Comparison of ENCODE assay signal across 8 cellular contexts in the genomic region with DNA sequence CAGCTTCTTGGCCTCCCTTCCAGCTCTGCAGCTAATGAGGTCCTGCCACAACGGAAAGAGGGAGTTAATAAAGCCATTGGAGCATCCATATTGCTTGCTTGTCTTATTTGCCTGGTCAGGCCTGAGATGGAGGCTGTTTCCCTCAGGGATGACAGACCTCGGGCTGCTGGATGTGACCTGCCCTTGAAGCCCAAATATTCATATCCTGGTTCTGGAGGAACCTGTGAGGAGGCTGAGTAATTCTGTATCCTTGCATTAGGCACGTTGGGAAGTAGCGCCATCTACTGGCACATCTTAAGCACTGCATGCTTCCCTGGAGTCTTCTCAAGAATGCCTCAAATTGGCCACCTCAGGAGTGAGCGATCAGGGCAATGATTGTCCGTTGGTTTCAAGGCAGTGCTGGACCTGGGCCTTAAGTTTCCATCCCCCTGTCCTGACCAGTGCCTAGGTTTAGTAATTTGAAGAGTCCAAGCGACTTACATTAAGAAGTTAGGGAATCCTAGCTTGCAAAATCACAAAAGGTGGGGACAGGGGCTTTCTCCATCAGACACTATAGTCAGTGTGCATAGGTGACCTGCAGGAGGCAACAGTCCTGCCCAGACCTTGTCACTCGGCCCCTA. TPM values are rescaled to one million over a fixed set of nuclear protein-coding genes. Genes with fewer than 3 reads are reported as not detected.
DNase-seq lines count a peak whose midpoint lies in the region; ATAC-seq and TF ChIP-seq lines count a peak whose summit lies in the region.

No MANE protein-coding gene starts in this region.

- peaks cover 0 to 52% (median 0%) of the 10 kb centered on the region in 3 donors for H3K36me3 ChIP-seq in Peyer's patch
- H3K36me3 ChIP-seq in neutrophil, result peaks cover 29% of the 10 kb centered on the region

- H3K27ac Mint-ChIP-seq in activated T-cell treated with anti-CD3 and anti-CD28 coated beads, Interleukin-2, amount 50 U/mL, for 72 hours, result no peak overlapping the region

- no peak overlapping the region for H3K4me3 ChIP-seq in Jurkat, Clone E6-1 (ENCODE audit: low read length)
- H3K4me3 ChIP-seq in Peyer's patch, result no peak overlapping the region
- H3K4me3 ChIP-seq in fibroblast of pulmonary artery (replicated peaks; ENCODE audit: low read depth, low read length), result no peak overlapping the region
- H3K4me3 ChIP-seq in neutrophil (ENCODE audit: low read depth in 1 of 2, low read length in 1 of 2), result no peak overlapping the region

- H3K27me3 Mint-ChIP-seq in activated T-cell treated with anti-CD3 and anti-CD28 coated beads, Interleukin-2, amount 50 U/mL, for 72 hours (ENCODE audit: low read depth), result no peaks in the 10 kb centered on the region

- TF ChIP-seq POLR2A in Peyer's patch (IDR thresholded peaks at IDR 0.05), result no peak

- H3K27ac ChIP-seq in Peyer's patch (no peak overlapping the region), neutrophil (no peak overlapping the region), substantia nigra (ENCODE audit: low read depth, low read length, poor library complexity, severe bottlenecking) (no peak overlapping the region)

- H3K4me1 Mint-ChIP-seq in activated T-cell treated with anti-CD3 and anti-CD28 coated beads, Interleukin-2, amount 50 U/mL, for 72 hours (ENCODE audit: low read depth), result peaks cover 4% of the 10 kb centered on the region

- H3K4me1 ChIP-seq in Peyer's patch, result no peaks in the 10 kb centered on the region
- H3K4me1 ChIP-seq in neutrophil (ENCODE audit: control insufficient read depth in 1 of 2, insufficient read depth in 1 of 2, low read depth in 1 of 2, low read length in 1 of 2), result peaks cover 0 to 4% of the 10 kb centered on the region in 2 experiments

- H3K27me3 ChIP-seq in Peyer's patch (no peaks in the 10 kb centered on the region), neutrophil (no peaks in the 10 kb centered on the region)

- ATAC-seq in activated T-cell treated with anti-CD3 and anti-CD28 coated beads, Interleukin-2, amount 50 U/mL, for 72 hours (replicated peaks in 1 of 2), result peak; percentile 84 to 93

- peaks cover 0 to 4% of the 10 kb centered on the region in 2 donors for H3K36me3 Mint-ChIP-seq in activated T-cell treated with anti-CD3 and anti-CD28 coated beads, Interleukin-2, amount 50 U/mL, for 72 hours (ENCODE audit: insufficient read depth in 2 of 2)

- no peaks in the 10 kb centered on the region for H3K9me3 ChIP-seq in Peyer's patch
- H3K9me3 ChIP-seq in neutrophil, result no peaks in the 10 kb centered on the region

- H3K4me3 Mint-ChIP-seq in activated T-cell treated with anti-CD3 and anti-CD28 coated beads, Interleukin-2, amount 50 U/mL, for 72 hours, result no peak overlapping the region

- DNase-seq in SIG-M5 treated with dmso at 0.1 percent for 504 hours (lab: John Stamatoyannopoulos, UW; ENCODE audit: unreplicated experiment), result peak; percentile 59
- no peak for DNase-seq in SIG-M5 (lab: John Stamatoyannopoulos, UW)
- DNase-seq in Jurkat, Clone E6-1 (ENCODE audit: low read depth, low spot score), result peak; percentile 67
- DNase-seq in Peyer's patch, result peak; percentile 62 to 89 (median 70)
- peak; percentile 66 to 70 for DNase-seq in activated T-cell treated with anti-CD3 and anti-CD28 coated beads, Interleukin-2, amount 50 U/mL, for 72 hours
- DNase-seq in fibroblast of pulmonary artery (ENCODE audit: low read depth), result peak; percentile 87
- peak in 44 of 49 donors; percentile 5 to 71 (median 50) for DNase-seq in substantia nigra (lab: John Stamatoyannopoulos, UW)

- H3K9me3 Mint-ChIP-seq in activated T-cell treated with anti-CD3 and anti-CD28 coated beads, Interleukin-2, amount 50 U/mL, for 72 hours, result no peaks in the 10 kb centered on the region

- peak; percentile 89 to 99 (median 98) for TF ChIP-seq CTCF in Peyer's patch (IDR thresholded peaks at IDR 0.05)
- TF ChIP-seq CTCF in fibroblast of pulmonary artery (IDR thresholded peaks at IDR 0.05; ENCODE audit: low read length, missing control alignments), result peak; percentile 100
- peak; percentile 97 for TF ChIP-seq CTCF in neutrophil (IDR thresholded peaks at IDR 0.05)

RNA-seq across cellular contexts. Expression of a gene that starts 13.8 kb away (rescaled TPM):
- 381 TPM for polyA plus RNA-seq in Jurkat, Clone E6-1 (2012; ENCODE audit: insufficient read depth, insufficient read length)
- total RNA-seq in Peyer's patch, result 100 to 1,000 TPM in 1 of 4 donors, 10 to 100 TPM in 3; 31.3 to 194 (median 63.8) TPM
- total RNA-seq in activated T-cell treated with anti-CD3 and anti-CD28 coated beads, Interleukin-2, amount 50 U/mL, for 72 hours, result 100 to 1,000 TPM; 214 to 241 TPM

RNA-seq across cellular contexts. Expression of a gene that starts 19.4 kb away (rescaled TPM):
- polyA plus RNA-seq in Jurkat, Clone E6-1 (2012; ENCODE audit: insufficient read depth, insufficient read length), result 214 TPM
- 100 to 1,000 TPM; 161 to 305 (median 201) TPM for total RNA-seq in Peyer's patch
- 100 to 1,000 TPM; 155 to 178 TPM for total RNA-seq in activated T-cell treated with anti-CD3 and anti-CD28 coated beads, Interleukin-2, amount 50 U/mL, for 72 hours

RNA-seq across cellular contexts. Expression of a gene that starts 48.4 kb away (rescaled TPM):
- 1,051 TPM for polyA plus RNA-seq in Jurkat, Clone E6-1 (2012; ENCODE audit: insufficient read depth, insufficient read length)
- 100 to 1,000 TPM; 214 to 501 (median 292) TPM for total RNA-seq in Peyer's patch
- 100 to 1,000 TPM; 128 to 146 TPM for total RNA-seq in activated T-cell treated with anti-CD3 and anti-CD28 coated beads, Interleukin-2, amount 50 U/mL, for 72 hours

RNA-seq across cellular contexts. Expression of a gene that starts 53.8 kb away (rescaled TPM):
- 1.5 TPM for polyA plus RNA-seq in Jurkat, Clone E6-1 (2012; ENCODE audit: insufficient read depth, insufficient read length)
- total RNA-seq in Peyer's patch, result 10 to 100 TPM in 3 of 4 donors, 1 to 10 TPM in 1; 5.0 to 17.3 (median 15.7) TPM
- total RNA-seq in activated T-cell treated with anti-CD3 and anti-CD28 coated beads, Interleukin-2, amount 50 U/mL, for 72 hours, result 1 to 10 TPM; 5.2 to 5.9 TPM
